In genomic region chr17:17694229-17695081, GRCh38 we compare ENCODE assay signal across 8 cellular contexts. TPM values are rescaled to one million over a fixed set of nuclear protein-coding genes. Genes with fewer than 3 reads are reported as not detected.
DNase-seq lines count a peak whose midpoint lies in the region; ATAC-seq and TF ChIP-seq lines count a peak whose summit lies in the region.

No MANE protein-coding gene starts in this region.

- TF ChIP-seq POLR2A in breast epithelium (IDR thresholded peaks at IDR 0.05) (peak; percentile 39), spleen (IDR thresholded peaks at IDR 0.05) (no peak)

- no peak for TF ChIP-seq CTCF in WERI-Rb-1 (IDR thresholded peaks at IDR 0.05; ENCODE audit: low read depth, low read length)
- no peak for TF ChIP-seq CTCF in breast epithelium (IDR thresholded peaks at IDR 0.05)
- no peak for TF ChIP-seq CTCF in spleen (IDR thresholded peaks at IDR 0.05 in 8 of 11, conservative IDR thresholded peaks at IDR 0.05 in 3 of 11)

- H3K4me1 ChIP-seq in breast epithelium (peaks cover 31 to 71% of the 10 kb centered on the region in 2 donors), spleen (peaks cover 41 to 97% (median 86%) of the 10 kb centered on the region in 6 donors)

- peak overlapping the region; percentile 92 for H3K27ac ChIP-seq in WERI-Rb-1
- H3K27ac ChIP-seq in breast epithelium = peak overlapping the region; percentile 99 to 100
- H3K27ac ChIP-seq in spleen = peak overlapping the region; percentile 91 to 97 (median 96)

- intact Hi-C loops in breast epithelium (cut with DNase I; ENCODE audit: low total_unique reads) (no loop called here), spleen (cut with DNase I; ENCODE audit: low total_unique reads) (no loop called here)

- H3K4me3 ChIP-seq in H7 (ENCODE audit: insufficient read depth, low read depth, low read length) (peak overlapping the region; percentile 49), WERI-Rb-1 (ENCODE audit: low read depth, low read length) (peak overlapping the region; percentile 55), breast epithelium (peak overlapping the region; percentile 66 to 76 (median 70)), spleen (peak overlapping the region; percentile 42 to 89 (median 70))

- DNase-seq in G401 (ENCODE audit: low spot score) (peak; percentile 76), H7 (peak; percentile 98), NCI-H1092 treated with DMSO at 0.1 percent for 48 hours (lab: John Stamatoyannopoulos, UW) (peak; percentile 53), WERI-Rb-1 (peak; percentile 59), breast epithelium (ENCODE audit: low spot score in 2 of 2) (peak in 1 of 2 donors; percentile 75), inferior parietal cortex (ENCODE audit: extremely low spot score) (peak; percentile 67), spleen (peak; percentile 94)

- H3K27me3 ChIP-seq in H7 (ENCODE audit: control insufficient read depth, insufficient read depth, low read length) (peaks cover 66% of the 10 kb centered on the region), WERI-Rb-1 (ENCODE audit: insufficient read depth, low read depth, severe bottlenecking) (no peaks in the 10 kb centered on the region), breast epithelium (no peaks in the 10 kb centered on the region), spleen (replicated peaks in 1 of 7) (no peaks in the 10 kb centered on the region)

- in situ Hi-C loops in G401 (cut with HindIII; ENCODE audit: low sequenced_read_pairs) = no loop called here

- H3K9me3 ChIP-seq in WERI-Rb-1 (ENCODE audit: severe bottlenecking) (no peaks in the 10 kb centered on the region), breast epithelium (no peaks in the 10 kb centered on the region), spleen (no peaks in the 10 kb centered on the region)

- no peaks in the 10 kb centered on the region for H3K36me3 ChIP-seq in H7 (replicated peaks; ENCODE audit: control insufficient read depth, insufficient read depth, low read length)
- peaks cover 3% of the 10 kb centered on the region; the same call in 1 of the 2 replicates for H3K36me3 ChIP-seq in WERI-Rb-1
- H3K36me3 ChIP-seq in breast epithelium = no peaks in the 10 kb centered on the region
- H3K36me3 ChIP-seq in spleen = no peaks in the 10 kb centered on the region

- no peak for ATAC-seq in GM21367 (IDR thresholded peaks at IDR 0.05; ENCODE audit: unreplicated experiment)

- 0 to 2% (median 1%) methylated on average over 32 to 87 of the region's 87 CpGs for WGBS in spleen, 5 donors

RNA-seq across cellular contexts. Expression of gene RAI1, which starts 13.2 kb away (rescaled TPM):
- 12.0 and 13.8 TPM in 2 replicates for total RNA-seq in G401 (2014; rRNA removed; shearing (Covaris generic))
- 11.3 and 13.7 TPM in 2 replicates for total RNA-seq in H7 (2014; rRNA removed; shearing (Covaris generic))
- 10 to 100 TPM in 2 of 3 donors, 1 to 10 TPM in 1; 5.6 to 25.6 (median 20.6) TPM for total RNA-seq in breast epithelium
- 10 to 100 TPM; 28.9 to 61.9 (median 40.3) TPM for total RNA-seq in spleen
- polyA plus RNA-seq in spleen = 10 to 100 TPM in 1 of 3 donors, 1 to 10 TPM in 2; 5.4 to 19.7 (median 6.1) TPM
